26 cellular contexts compared by ENCODE assay signal in genomic region chr1:203444077-203444683, GRCh38. TPM values are rescaled to one million over a fixed set of nuclear protein-coding genes. Genes with fewer than 3 reads are reported as not detected.
A peak's percentile ranks its signal among the peaks of the same experiment; 100 is the strongest.
DNase-seq lines count a peak whose midpoint lies in the region; ATAC-seq and TF ChIP-seq lines count a peak whose summit lies in the region.
"Had no signal": no experiment of that assay in that cellular context is flagged by ENCODE, and none has a peak within 500 bp of the region (broad histone marks: within the 10 kb centered on the region; RNA-seq: fewer than 3 reads in every experiment).

No MANE protein-coding gene starts in this region.

- no peaks in the 10 kb centered on the region for H3K4me1 ChIP-seq in OCI-LY3 (ENCODE audit: low read length)
- H3K4me1 ChIP-seq in mucosa of descending colon (ENCODE audit: low read depth), result peaks cover 15% of the 10 kb centered on the region

- DNase-seq in GM10266 (ENCODE audit: extremely low spot score) (no peak), NCI-H1694 treated with DMSO at 0.1 percent for 48 hours (lab: John Stamatoyannopoulos, UW) (peak; percentile 57), mucosa of descending colon (peak in 1 of 3 donors; percentile 37), mesothelial cell of epicardium (ENCODE audit: low spot score in 2 of 2, unreplicated experiment in 2 of 2) (no peak), DMS79 treated with DMSO at 0.1 percent for 48 hours (lab: John Stamatoyannopoulos, UW) (no peak), NCI-H146 (lab: John Stamatoyannopoulos, UW) (no peak)
- DNase-seq: activated B cell treated with CpG ODN at 0.5 μM for 24 hours; activated CD4-positive, alpha-beta memory T cell treated with anti-CD3 and anti-CD28 coated beads for 36 hours; activated gamma-delta T cell treated with Interleukin-2 at 50 U/mL for 16 hours; activated T-cell treated with anti-CD3 and anti-CD28 coated beads for 4 hours; amygdala; CD8-positive, alpha-beta T cell; DMS79; MM.1S; NCI-H2029; spleen; stimulated activated CD4-positive, alpha-beta T cell treated with anti-CD3 and anti-CD28 coated beads, Interleukin-4, amount 100 ng/mL, for 4 hours; stimulated activated naive CD8-positive, alpha-beta T cell treated with anti-CD3 and anti-CD28 coated beads, Interleukin-15, amount 100 ng/mL, for 72 hours had no signal

- no peak overlapping the region for H2AFZ ChIP-seq in OCI-LY3 (ENCODE audit: low read depth, low read length)

- H3K4me3 ChIP-seq in OCI-LY3 (ENCODE audit: low read length), result no peak overlapping the region
- H3K4me3 ChIP-seq in mucosa of descending colon, result no peak overlapping the region
- H3K4me3 ChIP-seq: cardiac muscle cell, spleen had no signal

- no peak overlapping the region for H3K9ac ChIP-seq in OCI-LY3 (ENCODE audit: low read length)

- no peak overlapping the region for H3K27ac ChIP-seq in OCI-LY3 (ENCODE audit: low read length)
- H3K27ac ChIP-seq: cardiac muscle cell, RWPE1, spleen had no signal

- no peaks in the 10 kb centered on the region for H3K9me3 ChIP-seq in OCI-LY3 (ENCODE audit: insufficient read depth, low read length)
- no peaks in the 10 kb centered on the region for H3K9me3 ChIP-seq in mucosa of descending colon

- no peaks in the 10 kb centered on the region for H3K79me2 ChIP-seq in OCI-LY3 (ENCODE audit: low read length)

- ATAC-seq in mucosa of descending colon (peak; percentile 54), GM19351 (IDR thresholded peaks at IDR 0.05; ENCODE audit: unreplicated experiment) (no peak)
- ATAC-seq: CD8-positive, alpha-beta T cell; SK-N-SH treated with all-trans-retinoic acid at 6 μM for 48 hours; stimulated activated naive CD8-positive, alpha-beta T cell treated with anti-CD3 and anti-CD28 coated beads, Interleukin-15, amount 100 ng/mL, for 72 hours had no signal

- H3K4me2 ChIP-seq in OCI-LY3 (ENCODE audit: low read length), result no peak overlapping the region

- H3K27me3 ChIP-seq in OCI-LY3 (ENCODE audit: low read depth, low read length), result peaks cover 11% of the 10 kb centered on the region; the same call in 1 of the 2 replicates
- H3K27me3 ChIP-seq: cardiac muscle cell had no signal

- peaks cover 50% of the 10 kb centered on the region for H3K4me1 Mint-ChIP-seq in mesothelial cell of epicardium
- H3K4me1 Mint-ChIP-seq: activated B cell treated with CpG ODN at 0.5 μM for 24 hours; stimulated activated naive CD8-positive, alpha-beta T cell treated with anti-CD3 and anti-CD28 coated beads, Interleukin-15, amount 100 ng/mL, for 72 hours had no signal

- no peaks in the 10 kb centered on the region for H4K20me1 ChIP-seq in OCI-LY3 (ENCODE audit: insufficient read depth, low read length)

- H3K9me3 Mint-ChIP-seq in mesothelial cell of epicardium, result peaks cover 9% of the 10 kb centered on the region
- H3K9me3 Mint-ChIP-seq: type B pancreatic cell had no signal

- TF ChIP-seq CTCF in GM10266 (IDR thresholded peaks at IDR 0.05; ENCODE audit: control insufficient read depth, insufficient read depth, low read depth, missing control alignments) (peak; percentile 12), OCI-LY3 (IDR thresholded peaks at IDR 0.05; ENCODE audit: low read depth, low read length) (peak; percentile 13; the same call in 1 of the 2 replicates), mucosa of descending colon (IDR thresholded peaks at IDR 0.05) (peak; percentile 13), mesothelial cell of epicardium (IDR thresholded peaks at IDR 0.05; ENCODE audit: unreplicated experiment) (no peak)

- H3K27me3 Mint-ChIP-seq in mesothelial cell of epicardium (ENCODE audit: low read depth), result no peaks in the 10 kb centered on the region

- H3K36me3 Mint-ChIP-seq in mesothelial cell of epicardium, result no peaks in the 10 kb centered on the region
- H3K36me3 Mint-ChIP-seq: activated CD4-positive, alpha-beta memory T cell treated with anti-CD3 and anti-CD28 coated beads for 36 hours; CD8-positive, alpha-beta T cell; type B pancreatic cell had no signal

- H3K36me3 ChIP-seq in OCI-LY3 (replicated peaks; ENCODE audit: low read depth, low read length), result no peaks in the 10 kb centered on the region
- H3K36me3 ChIP-seq in mucosa of descending colon (ENCODE audit: low read depth), result no peaks in the 10 kb centered on the region
- H3K36me3 ChIP-seq: cardiac muscle cell, spleen had no signal

- H3K4me3 Mint-ChIP-seq in mesothelial cell of epicardium, result no peak overlapping the region
- H3K4me3 Mint-ChIP-seq: activated B cell treated with CpG ODN at 0.5 μM for 24 hours; activated CD4-positive, alpha-beta memory T cell treated with anti-CD3 and anti-CD28 coated beads for 36 hours; CD8-positive, alpha-beta T cell; stimulated activated naive CD8-positive, alpha-beta T cell treated with anti-CD3 and anti-CD28 coated beads, Interleukin-15, amount 100 ng/mL, for 72 hours; type B pancreatic cell had no signal

- intact Hi-C loops in mucosa of descending colon (cut with DNase I, micrococcal nuclease), result loop anchor here (5.0 to 10.0 kb wide), 2 partner anchors 107 to 169 kb away; no protein-coding TSS in a partner anchor

- no peak overlapping the region for H3K27ac Mint-ChIP-seq in mesothelial cell of epicardium
- H3K27ac Mint-ChIP-seq: activated B cell treated with CpG ODN at 0.5 μM for 24 hours; activated CD4-positive, alpha-beta memory T cell treated with anti-CD3 and anti-CD28 coated beads for 36 hours; CD8-positive, alpha-beta T cell; stimulated activated naive CD8-positive, alpha-beta T cell treated with anti-CD3 and anti-CD28 coated beads, Interleukin-15, amount 100 ng/mL, for 72 hours; type B pancreatic cell had no signal

RNA-seq across cellular contexts. Expression of gene PRELP, which starts 31.4 kb away (rescaled TPM):
- total RNA-seq in mucosa of descending colon (100 to 1,000 TPM in 1 of 3 donors, 1 to 10 TPM in 2; 5.5 to 174 (median 5.6) TPM), mesothelial cell of epicardium (2.8 to 3.3 TPM (median 3.2 TPM) in 3 replicates)
- total RNA-seq: activated B cell treated with CpG ODN at 0.5 μM for 24 hours; activated CD4-positive, alpha-beta memory T cell treated with anti-CD3 and anti-CD28 coated beads for 36 hours; cardiac muscle cell; CD8-positive, alpha-beta T cell; dermis microvascular lymphatic vessel endothelial cell had no signal

RNA-seq across cellular contexts. Expression of gene OPTC, which starts 49.8 kb away (rescaled TPM):
- not detected for total RNA-seq in mucosa of descending colon
- not detected in 3 replicates for total RNA-seq in mesothelial cell of epicardium
- total RNA-seq: activated B cell treated with CpG ODN at 0.5 μM for 24 hours; activated CD4-positive, alpha-beta memory T cell treated with anti-CD3 and anti-CD28 coated beads for 36 hours; cardiac muscle cell; CD8-positive, alpha-beta T cell; dermis microvascular lymphatic vessel endothelial cell; lower leg skin; spleen had no signal
